16 cellular contexts compared by ENCODE assay signal in genomic region chr17:17150450-17150804, GRCh38. TPM values are rescaled to one million over a fixed set of nuclear protein-coding genes. Genes with fewer than 3 reads are reported as not detected.
DNase-seq lines count a peak whose midpoint lies in the region; ATAC-seq and TF ChIP-seq lines count a peak whose summit lies in the region.
"Had no signal": no experiment of that assay in that cellular context is flagged by ENCODE, and none has a peak within 500 bp of the region (broad histone marks: within the 10 kb centered on the region; RNA-seq: fewer than 3 reads in every experiment).

No MANE protein-coding gene starts in this region.

- intact Hi-C loops in dorsolateral prefrontal cortex (cut with DNase I) (no loop called here), lower lobe of right lung (cut with DNase I) (no loop called here)

- H3K4me1 Mint-ChIP-seq in activated CD8-positive, alpha-beta memory T cell treated with anti-CD3 and anti-CD28 coated beads, Interleukin-2, amount 10 ng/mL, durations not matched to agents 7 days and 5 days = peaks cover 37% of the 10 kb centered on the region
- H3K4me1 Mint-ChIP-seq in stimulated activated effector memory CD8-positive, alpha-beta T cell treated with anti-CD3 and anti-CD28 coated beads, Interleukin-12 subunit alpha, Interleukin-12 subunit beta, amount 100 ng/mL, for 72 hours = peaks cover 68% of the 10 kb centered on the region
- H3K4me1 Mint-ChIP-seq: H9 had no signal

- H3K27ac Mint-ChIP-seq in activated CD8-positive, alpha-beta memory T cell treated with anti-CD3 and anti-CD28 coated beads, Interleukin-2, amount 10 ng/mL, durations not matched to agents 7 days and 5 days = peak overlapping the region; percentile 69
- peak overlapping the region; percentile 67 for H3K27ac Mint-ChIP-seq in stimulated activated effector memory CD8-positive, alpha-beta T cell treated with anti-CD3 and anti-CD28 coated beads, Interleukin-12 subunit alpha, Interleukin-12 subunit beta, amount 100 ng/mL, for 72 hours
- H3K27ac Mint-ChIP-seq: H9 had no signal

- H3K27me3 ChIP-seq in dorsolateral prefrontal cortex (no peaks in the 10 kb centered on the region), lower lobe of right lung (ENCODE audit: low read depth) (no peaks in the 10 kb centered on the region)

- H3K9me3 Mint-ChIP-seq in activated CD8-positive, alpha-beta memory T cell treated with anti-CD3 and anti-CD28 coated beads, Interleukin-2, amount 10 ng/mL, durations not matched to agents 7 days and 5 days (ENCODE audit: low read depth) = no peaks in the 10 kb centered on the region
- H3K9me3 Mint-ChIP-seq in stimulated activated effector memory CD8-positive, alpha-beta T cell treated with anti-CD3 and anti-CD28 coated beads, Interleukin-12 subunit alpha, Interleukin-12 subunit beta, amount 100 ng/mL, for 72 hours = no peaks in the 10 kb centered on the region
- H3K9me3 Mint-ChIP-seq: H9, neural crest cell had no signal

- peak overlapping the region in 46 of 59 donors; percentile 2 to 85 (median 60) for H3K27ac ChIP-seq in dorsolateral prefrontal cortex
- H3K27ac ChIP-seq in lower lobe of right lung = no peak overlapping the region

- H3K36me3 ChIP-seq in lower lobe of right lung = peaks cover 91% of the 10 kb centered on the region

- H3K9me3 ChIP-seq in lower lobe of right lung = no peaks in the 10 kb centered on the region

- CTCF ChIA-PET in activated CD8-positive, alpha-beta memory T cell treated with anti-CD3 and anti-CD28 coated beads, Interleukin-2, amount 10 ng/mL, durations not matched to agents 7 days and 5 days (lab: Charles Lee) = interaction anchor here (2.1 kb wide), 1 partner anchor 29 kb away, joined by 4 read pairs; no protein-coding TSS in a partner anchor

- no peak for TF ChIP-seq CTCF in dorsolateral prefrontal cortex (IDR thresholded peaks at IDR 0.05 in 54 of 56, conservative IDR thresholded peaks at IDR 0.05 in 2 of 56; ENCODE audit: low read depth in 1 of 56, partially characterized antibody in 56 of 56)
- no peak for TF ChIP-seq CTCF in lower lobe of right lung (IDR thresholded peaks at IDR 0.05)

- ATAC-seq in activated CD8-positive, alpha-beta memory T cell treated with anti-CD3 and anti-CD28 coated beads, Interleukin-2, amount 10 ng/mL, durations not matched to agents 7 days and 5 days = peak; percentile 59
- ATAC-seq in stimulated activated effector memory CD8-positive, alpha-beta T cell treated with anti-CD3 and anti-CD28 coated beads, Interleukin-12 subunit alpha, Interleukin-12 subunit beta, amount 100 ng/mL, for 72 hours = peak; percentile 65
- ATAC-seq in GM19463 (IDR thresholded peaks at IDR 0.05; ENCODE audit: unreplicated experiment) (no peak), lower lobe of right lung (no peak)
- ATAC-seq: left colon had no signal

- no peaks in the 10 kb centered on the region for H3K27me3 Mint-ChIP-seq in activated CD8-positive, alpha-beta memory T cell treated with anti-CD3 and anti-CD28 coated beads, Interleukin-2, amount 10 ng/mL, durations not matched to agents 7 days and 5 days

- peaks cover 20% of the 10 kb centered on the region for H3K4me1 ChIP-seq in lower lobe of right lung

- no peak overlapping the region for H3K4me3 Mint-ChIP-seq in activated CD8-positive, alpha-beta memory T cell treated with anti-CD3 and anti-CD28 coated beads, Interleukin-2, amount 10 ng/mL, durations not matched to agents 7 days and 5 days
- peak overlapping the region; percentile 57 for H3K4me3 Mint-ChIP-seq in stimulated activated effector memory CD8-positive, alpha-beta T cell treated with anti-CD3 and anti-CD28 coated beads, Interleukin-12 subunit alpha, Interleukin-12 subunit beta, amount 100 ng/mL, for 72 hours
- H3K4me3 Mint-ChIP-seq: H9, neural crest cell had no signal

- peaks cover 43% of the 10 kb centered on the region for H3K36me3 Mint-ChIP-seq in activated CD8-positive, alpha-beta memory T cell treated with anti-CD3 and anti-CD28 coated beads, Interleukin-2, amount 10 ng/mL, durations not matched to agents 7 days and 5 days
- peaks cover 89% of the 10 kb centered on the region for H3K36me3 Mint-ChIP-seq in stimulated activated effector memory CD8-positive, alpha-beta T cell treated with anti-CD3 and anti-CD28 coated beads, Interleukin-12 subunit alpha, Interleukin-12 subunit beta, amount 100 ng/mL, for 72 hours

- no peak overlapping the region for H3K4me3 ChIP-seq in dorsolateral prefrontal cortex
- no peak overlapping the region for H3K4me3 ChIP-seq in lower lobe of right lung

- DNase-seq in activated CD8-positive, alpha-beta memory T cell treated with anti-CD3 and anti-CD28 coated beads, Interleukin-2, amount 10 ng/mL, durations not matched to agents 7 days and 5 days = no peak
- no peak for DNase-seq in activated CD8-positive, alpha-beta memory T cell treated with anti-CD3 and anti-CD28 coated beads for 24 hours
- DNase-seq in NOMO-1 treated with dmso at 0.1 percent for 144 hours (lab: John Stamatoyannopoulos, UW; ENCODE audit: unreplicated experiment) (peak; percentile 55), dorsolateral prefrontal cortex (no peak), NCI-H2081 treated with DMSO at 0.1 percent for 48 hours (lab: John Stamatoyannopoulos, UW) (no peak), lower lobe of right lung (no peak)
- no peak for DNase-seq in stimulated activated effector memory CD8-positive, alpha-beta T cell treated with anti-CD3 and anti-CD28 coated beads, Interleukin-12 subunit alpha, Interleukin-12 subunit beta, amount 100 ng/mL, for 72 hours (ENCODE audit: low spot score in 2 of 2)
- DNase-seq: activated T-cell treated with anti-CD3 and anti-CD28 coated beads, Interleukin-2, amount 50 U/mL, for 1 hour; DND-41; H9; left colon; MM.1S; NCI-H524; SHP77 had no signal

RNA-seq across cellular contexts. Expression of gene PLD6, which starts 55.7 kb away (rescaled TPM):
- total RNA-seq in activated CD8-positive, alpha-beta memory T cell treated with anti-CD3 and anti-CD28 coated beads, Interleukin-2, amount 10 ng/mL, durations not matched to agents 7 days and 5 days = 10 to 100 TPM in 1 of 2 experiments, 1 to 10 TPM in 1; 5.2 to 12.5 TPM
- total RNA-seq in dorsolateral prefrontal cortex (10 to 100 TPM in 57 of 120 experiments, 1 to 10 TPM in 63; 5.7 to 19.4 (median 9.9) TPM), lower lobe of right lung (3.8 TPM)

Comparison
In these comparisons a context has a peak if more than half of its experiments do, and no peak if none do; other contexts are left out.
1. ATAC-seq: peak in activated CD8-positive, alpha-beta memory T cell treated with anti-CD3 and anti-CD28 coated beads, Interleukin-2, amount 10 ng/mL, durations not matched to agents 7 days and 5 days (single experiment) and stimulated activated effector memory CD8-positive, alpha-beta T cell treated with anti-CD3 and anti-CD28 coated beads, Interleukin-12 subunit alpha, Interleukin-12 subunit beta, amount 100 ng/mL, for 72 hours (single experiment); none in GM19463 (single experiment) and lower lobe of right lung (0 of 2).